31 cellular contexts compared by ENCODE assay signal in genomic region chr17:40945414-40945813, GRCh38. TPM values are rescaled to one million over a fixed set of nuclear protein-coding genes. Genes with fewer than 3 reads are reported as not detected.
"Had no signal": no experiment of that assay in that cellular context is flagged by ENCODE, and none has a peak within 500 bp of the region (broad histone marks: within the 10 kb centered on the region; RNA-seq: fewer than 3 reads in every experiment).

No MANE protein-coding gene starts in this region.

- H3K36me3 ChIP-seq: esophagus muscularis mucosa, gastroesophageal sphincter, spleen, thoracic aorta, transverse colon had no signal

- H3K9me3 Mint-ChIP-seq: effector memory CD8-positive, alpha-beta T cell; natural killer cell; neural crest cell; stimulated activated naive CD8-positive, alpha-beta T cell treated with anti-CD3 and anti-CD28 coated beads, Interleukin-15, Interleukin-2, amounts not matched to agents 100 ng/mL and 50 ng/mL, for 24 hours had no signal

- DNase-seq: effector memory CD8-positive, alpha-beta T cell; foreskin fibroblast; immature natural killer cell; kidney; left cardiac atrium; left ventricle myocardium superior; natural killer cell; occipital lobe; psoas muscle; retina; spleen; stimulated activated CD4-positive, alpha-beta T cell treated with anti-CD3 and anti-CD28 coated beads, Interleukin-15, amount 100 ng/mL, for 24 hours; stimulated activated CD4-positive, alpha-beta T cell treated with anti-CD3 and anti-CD28 coated beads, Interleukin-1b, Interleukin-23, amount 100 ng/mL, for 48 hours; stimulated activated CD4-positive, alpha-beta T cell treated with anti-CD3 and anti-CD28 coated beads, Interleukin-4, amount 100 ng/mL, for 24 hours; transverse colon had no signal

- H3K9ac ChIP-seq: parathyroid adenoma had no signal

- H3K27ac ChIP-seq: epithelial cell of prostate, esophagus muscularis mucosa, gastroesophageal sphincter, parathyroid adenoma, psoas muscle, spleen, thoracic aorta, transverse colon had no signal

- H3K4me3 ChIP-seq: esophagus muscularis mucosa, gastroesophageal sphincter, psoas muscle, spleen, thoracic aorta, transverse colon had no signal

- H3K4me1 ChIP-seq: gastroesophageal sphincter, parathyroid adenoma, psoas muscle, spleen had no signal

- FAIRE-seq: colon, kidney had no signal

- ATAC-seq: effector memory CD8-positive, alpha-beta T cell; gastroesophageal sphincter; left cardiac atrium; left ventricle myocardium superior; natural killer cell; psoas muscle; sciatic nerve; stimulated activated memory B cell treated with anti-CD40 and anti-IgM and Interleukin-4, amounts not matched to agents 10 μg/mL and 1 μg/mL and 100 μg/mL, for 72 hours had no signal

- H3K27ac Mint-ChIP-seq: dendritic cell treated with granulocyte-macrophage colony-stimulating factor and Interleukin-4, amounts not matched to agents 40 ng/mL and 50 ng/mL, for 4 days; immature natural killer cell; natural killer cell; stimulated activated memory B cell treated with anti-CD40 and anti-IgM and Interleukin-4, amounts not matched to agents 10 μg/mL and 1 μg/mL and 100 μg/mL, for 72 hours; stimulated activated naive CD8-positive, alpha-beta T cell treated with anti-CD3 and anti-CD28 coated beads, Interleukin-15, Interleukin-2, amounts not matched to agents 100 ng/mL and 50 ng/mL, for 24 hours had no signal

- H3K4me1 Mint-ChIP-seq: immature natural killer cell; natural killer cell; stimulated activated memory B cell treated with anti-CD40 and anti-IgM and Interleukin-4, amounts not matched to agents 10 μg/mL and 1 μg/mL and 100 μg/mL, for 72 hours had no signal

- H3K9me3 ChIP-seq: esophagus muscularis mucosa, gastroesophageal sphincter, psoas muscle, spleen, thoracic aorta, transverse colon had no signal

- H3K36me3 Mint-ChIP-seq: immature natural killer cell; natural killer cell; stimulated activated memory B cell treated with anti-CD40 and anti-IgM and Interleukin-4, amounts not matched to agents 10 μg/mL and 1 μg/mL and 100 μg/mL, for 72 hours had no signal

- H3K79me2 ChIP-seq: parathyroid adenoma had no signal

- H2AFZ ChIP-seq: parathyroid adenoma had no signal

- H3K4me3 Mint-ChIP-seq: dendritic cell treated with granulocyte-macrophage colony-stimulating factor and Interleukin-4, amounts not matched to agents 40 ng/mL and 50 ng/mL, for 4 days; effector memory CD8-positive, alpha-beta T cell; immature natural killer cell; natural killer cell; neural crest cell; stimulated activated memory B cell treated with anti-CD40 and anti-IgM and Interleukin-4, amounts not matched to agents 10 μg/mL and 1 μg/mL and 100 μg/mL, for 72 hours; stimulated activated naive CD8-positive, alpha-beta T cell treated with anti-CD3 and anti-CD28 coated beads, Interleukin-15, Interleukin-2, amounts not matched to agents 100 ng/mL and 50 ng/mL, for 24 hours had no signal

RNA-seq across cellular contexts. Expression of gene KRT23, which starts 8.0 kb away (rescaled TPM):
- total RNA-seq: left ventricle myocardium superior, myocyte, neural crest cell had no signal
- polyA plus RNA-seq: immature natural killer cell had no signal

RNA-seq across cellular contexts. Expression of gene KRT39, which starts 21.3 kb away (rescaled TPM):
- total RNA-seq: esophagus muscularis mucosa, gastroesophageal sphincter, kidney, left cardiac atrium, left ventricle myocardium superior, lung microvascular endothelial cell, mucosa of gallbladder, myocyte, natural killer cell, neural crest cell, occipital lobe, psoas muscle, sciatic nerve, spleen, thoracic aorta, transverse colon, ureter had no signal
- polyA plus RNA-seq: immature natural killer cell, psoas muscle, spleen had no signal

RNA-seq across cellular contexts. Expression of gene KRT40, which starts 38.7 kb away (rescaled TPM):
- total RNA-seq: esophagus muscularis mucosa, gastroesophageal sphincter, kidney, left cardiac atrium, left ventricle myocardium superior, lung microvascular endothelial cell, mucosa of gallbladder, myocyte, natural killer cell, neural crest cell, occipital lobe, psoas muscle, sciatic nerve, spleen, thoracic aorta, ureter had no signal
- polyA plus RNA-seq: immature natural killer cell, psoas muscle, spleen had no signal

RNA-seq across cellular contexts. Expression of gene KRTAP3-3, which starts 48.5 kb away (rescaled TPM):
- total RNA-seq: esophagus muscularis mucosa, gastroesophageal sphincter, kidney, left cardiac atrium, left ventricle myocardium superior, lung microvascular endothelial cell, mucosa of gallbladder, myocyte, natural killer cell, neural crest cell, occipital lobe, psoas muscle, sciatic nerve, skeletal muscle tissue, spleen, thoracic aorta, transverse colon, ureter had no signal
- polyA plus RNA-seq: immature natural killer cell, psoas muscle, spleen had no signal

RNA-seq across cellular contexts. Expression of gene KRTAP3-2, which starts 54.3 kb away (rescaled TPM):
- total RNA-seq: esophagus muscularis mucosa, gastroesophageal sphincter, kidney, left cardiac atrium, left ventricle myocardium superior, lung microvascular endothelial cell, mucosa of gallbladder, myocyte, natural killer cell, neural crest cell, occipital lobe, psoas muscle, sciatic nerve, skeletal muscle tissue, spleen, thoracic aorta, transverse colon, ureter had no signal
- polyA plus RNA-seq: immature natural killer cell, psoas muscle, spleen had no signal
